Comparison of ENCODE assay signal across 20 cellular contexts in the genomic region with DNA sequence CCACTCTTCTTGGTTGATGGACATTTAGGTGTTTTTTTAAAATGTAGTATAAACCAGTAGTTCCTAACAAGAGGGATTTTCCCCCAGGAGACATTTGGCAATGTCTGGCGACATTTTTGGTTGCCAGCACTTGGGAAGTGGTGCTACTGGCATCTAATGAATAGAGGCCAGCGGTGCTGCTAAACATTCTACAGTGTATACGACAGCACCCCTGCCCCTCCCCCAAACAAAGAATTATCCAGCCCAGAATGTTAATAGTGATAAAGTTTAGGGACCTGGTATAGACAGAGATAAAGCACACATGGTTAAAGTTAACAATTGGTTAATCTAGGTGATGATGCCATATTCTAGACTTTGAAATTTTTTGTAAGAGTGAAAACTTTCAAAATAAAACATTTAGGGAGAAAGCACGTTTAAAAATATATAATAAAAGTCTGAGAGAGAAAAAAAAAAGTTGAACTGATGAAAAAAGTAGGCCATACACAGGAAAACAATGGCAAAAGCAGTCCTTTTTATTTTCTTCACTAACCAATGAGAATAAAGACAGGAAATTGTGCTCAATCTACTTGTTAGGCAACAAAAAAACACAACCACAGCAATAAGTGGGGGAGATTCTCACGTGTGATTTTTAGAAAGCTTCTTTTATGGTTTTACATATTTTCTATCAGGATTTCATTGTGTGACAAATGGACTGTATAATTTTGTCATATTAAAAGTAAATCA. TPM values are rescaled to one million over a fixed set of nuclear protein-coding genes. Genes with fewer than 3 reads are reported as not detected.
A peak's percentile ranks its signal among the peaks of the same experiment; 100 is the strongest.
DNase-seq lines count a peak whose midpoint lies in the region; ATAC-seq and TF ChIP-seq lines count a peak whose summit lies in the region.
"Had no signal": no experiment of that assay in that cellular context is flagged by ENCODE, and none has a peak within 500 bp of the region (broad histone marks: within the 10 kb centered on the region; RNA-seq: fewer than 3 reads in every experiment).

No MANE protein-coding gene starts in this region.

- H3K9me2 ChIP-seq in OCI-LY1 (ENCODE audit: low read depth, low read length): no peaks in the 10 kb centered on the region

- H3K36me3 ChIP-seq in CD4-positive, CD25-positive, alpha-beta regulatory T cell (ENCODE audit: control insufficient read depth, insufficient read depth, low read length): no peaks in the 10 kb centered on the region
- H3K36me3 ChIP-seq in OCI-LY1 (ENCODE audit: insufficient read depth, low read length) (no peaks in the 10 kb centered on the region), Peyer's patch (no peaks in the 10 kb centered on the region)
- H3K36me3 ChIP-seq: HAP-1 had no signal

- H4K20me1 ChIP-seq in OCI-LY1 (ENCODE audit: insufficient read depth, low read length): no peaks in the 10 kb centered on the region

- H3K4me1 ChIP-seq in CD4-positive, CD25-positive, alpha-beta regulatory T cell (ENCODE audit: control insufficient read depth, insufficient read depth, low read length, poor library complexity, severe bottlenecking): peaks cover 21% of the 10 kb centered on the region
- H3K4me1 ChIP-seq in OCI-LY1 (ENCODE audit: insufficient read depth, low read length, severe bottlenecking) (peaks cover 11% of the 10 kb centered on the region), Peyer's patch (no peaks in the 10 kb centered on the region)
- H3K4me1 ChIP-seq: A549, HAP-1 had no signal

- no peak for ATAC-seq in CD4-positive, CD25-positive, alpha-beta regulatory T cell (ENCODE audit: low read depth in 2 of 2)
- ATAC-seq in memory B cell (ENCODE audit: low read depth): peak; percentile 17
- ATAC-seq: A549; Panc1; SK-N-SH treated with all-trans-retinoic acid at 6 μM for 48 hours; stimulated activated naive CD8-positive, alpha-beta T cell treated with anti-CD3 and anti-CD28 coated beads, Interleukin-15, amount 100 ng/mL, for 72 hours had no signal

- H3K27me3 Mint-ChIP-seq in CD4-positive, CD25-positive, alpha-beta regulatory T cell: no peaks in the 10 kb centered on the region
- no peaks in the 10 kb centered on the region for H3K27me3 Mint-ChIP-seq in memory B cell
- H3K27me3 Mint-ChIP-seq: stimulated activated naive CD8-positive, alpha-beta T cell treated with anti-CD3 and anti-CD28 coated beads, Interleukin-15, amount 100 ng/mL, for 72 hours had no signal

- no peaks in the 10 kb centered on the region for H3K27me3 ChIP-seq in CD4-positive, CD25-positive, alpha-beta regulatory T cell (ENCODE audit: control insufficient read depth, insufficient read depth, low read length)
- H3K27me3 ChIP-seq in OCI-LY1 (ENCODE audit: insufficient read depth, low read length): no peaks in the 10 kb centered on the region
- no peaks in the 10 kb centered on the region for H3K27me3 ChIP-seq in Peyer's patch

- TF ChIP-seq POLR2A in Peyer's patch (IDR thresholded peaks at IDR 0.05): no peak

- peak overlapping the region in 2 of 3 donors; percentile 18 to 33 for H3K27ac Mint-ChIP-seq in CD4-positive, CD25-positive, alpha-beta regulatory T cell
- H3K27ac Mint-ChIP-seq in memory B cell: no peak overlapping the region
- H3K27ac Mint-ChIP-seq: stimulated activated naive CD8-positive, alpha-beta T cell treated with anti-CD3 and anti-CD28 coated beads, Interleukin-15, amount 100 ng/mL, for 72 hours had no signal

- no peak overlapping the region for H3K9ac ChIP-seq in OCI-LY1 (ENCODE audit: low read length)

- no peak for TF ChIP-seq CTCF in OCI-LY1 (IDR thresholded peaks at IDR 0.05; ENCODE audit: low read length)
- no peak for TF ChIP-seq CTCF in Peyer's patch (IDR thresholded peaks at IDR 0.05)

- peak overlapping the region; percentile 42 for H3K4me3 ChIP-seq in CD4-positive, CD25-positive, alpha-beta regulatory T cell (ENCODE audit: low read depth, low read length)
- no peak overlapping the region for H3K4me3 ChIP-seq in OCI-LY1 (ENCODE audit: low read depth, low read length, poor library complexity, severe bottlenecking)
- no peak overlapping the region for H3K4me3 ChIP-seq in Peyer's patch
- H3K4me3 ChIP-seq: A549, HAP-1 had no signal

- H3K4me2 ChIP-seq in OCI-LY1 (ENCODE audit: low read length): no peak overlapping the region
- H3K4me2 ChIP-seq: A549 had no signal

- H3K4me3 Mint-ChIP-seq in CD4-positive, CD25-positive, alpha-beta regulatory T cell: peak overlapping the region in 3 of 4 donors; percentile 4 to 52 (median 46)
- H3K4me3 Mint-ChIP-seq in memory B cell: no peak overlapping the region
- H3K4me3 Mint-ChIP-seq: stimulated activated naive CD8-positive, alpha-beta T cell treated with anti-CD3 and anti-CD28 coated beads, Interleukin-15, amount 100 ng/mL, for 72 hours had no signal

- H2AFZ ChIP-seq in OCI-LY1 (ENCODE audit: low read length): peak overlapping the region; percentile 35; the same call in 1 of the 2 replicates

- peak; percentile 7 for DNase-seq in NCI-H1436 (lab: John Stamatoyannopoulos, UW)
- no peak for DNase-seq in NCI-H1436 treated with DMSO at 0.1 percent for 48 hours (lab: John Stamatoyannopoulos, UW)
- peak in 2 of 3 donors; percentile 31 to 64 for DNase-seq in CD4-positive, CD25-positive, alpha-beta regulatory T cell
- no peak for DNase-seq in memory B cell (ENCODE audit: low spot score in 2 of 2)
- DNase-seq in activated CD8-positive, alpha-beta memory T cell treated with anti-CD3 and anti-CD28 coated beads, Interleukin-2, amount 50 U/mL, for 48 hours: no peak
- DNase-seq in activated CD4-positive, alpha-beta T cell treated with anti-CD3 and anti-CD28 coated beads, Interleukin-2, amount 50 U/mL, for 48 hours: no peak
- DNase-seq in Peyer's patch: no peak
- DNase-seq: caudate nucleus; effector memory CD4-positive, alpha-beta T cell; islet precursor cell; Kasumi-1; mesenchymal stem cell; NCI-H187; NCI-H510A treated with DMSO at 0.1 percent for 48 hours; stimulated activated naive CD8-positive, alpha-beta T cell treated with anti-CD3 and anti-CD28 coated beads, Interleukin-15, amount 100 ng/mL, for 72 hours had no signal

- peaks cover 0 to 3% (median 0%) of the 10 kb centered on the region in 7 donors for H3K9me3 Mint-ChIP-seq in CD4-positive, CD25-positive, alpha-beta regulatory T cell
- no peaks in the 10 kb centered on the region for H3K9me3 Mint-ChIP-seq in memory B cell
- H3K9me3 Mint-ChIP-seq: stimulated activated naive CD8-positive, alpha-beta T cell treated with anti-CD3 and anti-CD28 coated beads, Interleukin-15, amount 100 ng/mL, for 72 hours had no signal

- no peaks in the 10 kb centered on the region for H3K9me3 ChIP-seq in CD4-positive, CD25-positive, alpha-beta regulatory T cell (ENCODE audit: control insufficient read depth in 2 of 2, low read length in 2 of 2)
- no peaks in the 10 kb centered on the region for H3K9me3 ChIP-seq in OCI-LY1 (ENCODE audit: low read length)
- no peaks in the 10 kb centered on the region for H3K9me3 ChIP-seq in Peyer's patch
- H3K9me3 ChIP-seq: A549, HAP-1 had no signal

- no peaks in the 10 kb centered on the region for H3F3A ChIP-seq in OCI-LY1 (ENCODE audit: insufficient read depth, low read length)

- H3K4me1 Mint-ChIP-seq in CD4-positive, CD25-positive, alpha-beta regulatory T cell: peaks cover 18 to 25% (median 20%) of the 10 kb centered on the region in 4 donors
- H3K4me1 Mint-ChIP-seq in memory B cell: peaks cover 3% of the 10 kb centered on the region
- H3K4me1 Mint-ChIP-seq: stimulated activated naive CD8-positive, alpha-beta T cell treated with anti-CD3 and anti-CD28 coated beads, Interleukin-15, amount 100 ng/mL, for 72 hours had no signal

- H3K36me3 Mint-ChIP-seq in CD4-positive, CD25-positive, alpha-beta regulatory T cell: no peaks in the 10 kb centered on the region
- H3K36me3 Mint-ChIP-seq in memory B cell: no peaks in the 10 kb centered on the region

- peak overlapping the region; percentile 23 for H3K27ac ChIP-seq in CD4-positive, CD25-positive, alpha-beta regulatory T cell (ENCODE audit: insufficient read depth, low read length, poor library complexity, severe bottlenecking)
- no peak overlapping the region for H3K27ac ChIP-seq in OCI-LY1 (ENCODE audit: low read depth, low read length, poor library complexity, severe bottlenecking)
- H3K27ac ChIP-seq in Peyer's patch: no peak overlapping the region
- H3K27ac ChIP-seq: A549 had no signal

- no peaks in the 10 kb centered on the region for H3K79me2 ChIP-seq in OCI-LY1 (ENCODE audit: insufficient read depth, low read length)

RNA-seq across cellular contexts. Expression of a gene that starts 14.8 kb away (rescaled TPM):
- total RNA-seq in CD4-positive, CD25-positive, alpha-beta regulatory T cell: 2.7 TPM
- polyA plus RNA-seq in CD4-positive, CD25-positive, alpha-beta regulatory T cell: 1 to 10 TPM in 2 of 4 donors, under 1 TPM in 2; 0.59 to 1.3 (median 0.82) TPM
- 1 to 10 TPM in 3 of 4 donors, under 1 TPM in 1; 0.83 to 2.6 (median 1.4) TPM for total RNA-seq in Peyer's patch

RNA-seq across cellular contexts. Expression of a gene that starts 15.1 kb away (rescaled TPM):
- 3.9 TPM for total RNA-seq in CD4-positive, CD25-positive, alpha-beta regulatory T cell
- polyA plus RNA-seq in CD4-positive, CD25-positive, alpha-beta regulatory T cell: 1 to 10 TPM; 1.5 to 2.9 (median 2.1) TPM
- 1 to 10 TPM in 3 of 4 donors, under 1 TPM in 1; 0.70 to 9.1 (median 2.0) TPM for total RNA-seq in Peyer's patch

Comparison
In these comparisons a context has a peak if more than half of its experiments do, and no peak if none do; other contexts are left out.
1. DNase-seq: peak in NCI-H1436 (single experiment) and CD4-positive, CD25-positive, alpha-beta regulatory T cell (2 of 3); none in NCI-H1436 treated with DMSO at 0.1 percent for 48 hours (single experiment), memory B cell (0 of 2), activated CD8-positive, alpha-beta memory T cell treated with anti-CD3 and anti-CD28 coated beads, Interleukin-2, amount 50 U/mL, for 48 hours (single experiment), activated CD4-positive, alpha-beta T cell treated with anti-CD3 and anti-CD28 coated beads, Interleukin-2, amount 50 U/mL, for 48 hours (0 of 2) and Peyer's patch (0 of 3).